Comparison of ENCODE assay signal across 8 cellular contexts in the genomic region with DNA sequence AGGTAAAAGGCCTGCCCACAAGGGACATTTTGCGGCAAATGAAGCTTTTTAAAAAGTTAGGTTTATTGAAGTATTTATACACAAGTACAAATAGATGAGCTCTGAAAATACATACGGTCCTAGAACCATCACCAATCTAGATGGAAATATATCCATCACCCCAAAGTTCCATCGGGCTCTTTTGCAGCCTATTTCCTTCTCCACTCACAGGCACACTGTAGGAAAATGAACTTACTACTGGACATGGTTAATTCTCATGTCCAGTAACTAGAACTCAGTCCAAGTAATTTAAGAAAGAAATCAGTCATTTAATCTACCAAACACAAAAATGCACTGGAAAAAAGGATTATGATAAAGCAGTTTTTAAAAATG. TPM values are rescaled to one million over a fixed set of nuclear protein-coding genes. Genes with fewer than 3 reads are reported as not detected.
A peak's percentile ranks its signal among the peaks of the same experiment; 100 is the strongest.
DNase-seq lines count a peak whose midpoint lies in the region; ATAC-seq and TF ChIP-seq lines count a peak whose summit lies in the region.

No MANE protein-coding gene starts in this region.

- no peaks in the 10 kb centered on the region for H3K9me3 ChIP-seq in H9 (ENCODE audit: control insufficient read depth, low read depth, low read length)

- H3K27ac ChIP-seq in H9 (ENCODE audit: insufficient read length, low read depth, low read length), result peak overlapping the region; percentile 70
- H3K27ac ChIP-seq in VCaP, result peak overlapping the region; percentile 92
- H3K27ac ChIP-seq in foreskin keratinocyte, result peak overlapping the region; percentile 39
- H3K27ac ChIP-seq in skin epidermis, result peak overlapping the region in 20 of 21 experiments; percentile 76 to 99 (median 95)

- H3K9me3 Mint-ChIP-seq in H9, result no peaks in the 10 kb centered on the region; a peak in 1 of 5 replicates

- H3K27ac Mint-ChIP-seq in H9, result peak overlapping the region; percentile 74 to 96 (median 96); a peak in 5 of 7 replicates

- peak overlapping the region; percentile 57 to 91 (median 68) for H3K4me3 ChIP-seq in skin epidermis

- H3K14ac ChIP-seq in H9 (ENCODE audit: insufficient read depth, low read length), result no peak overlapping the region

- H3K4ac ChIP-seq in H9 (ENCODE audit: low read depth, low read length), result no peak overlapping the region

- no peaks in the 10 kb centered on the region for H3K79me1 ChIP-seq in H9 (ENCODE audit: insufficient read depth, low read depth, low read length, poor library complexity, severe bottlenecking)

- peak overlapping the region; percentile 94 to 95 for H3K4me3 Mint-ChIP-seq in H9

- H4K20me1 ChIP-seq in H9 (ENCODE audit: control insufficient read depth, insufficient read depth, insufficient read length), result no peaks in the 10 kb centered on the region

- WGBS in H9 (ENCODE audit: extremely low coverage, insufficient read length, low lambda C conversion rate), result no CpG with 5 or more reads among the region's 3 CpGs

- no peak overlapping the region for H3K56ac ChIP-seq in H9 (ENCODE audit: insufficient read length, low read depth, low read length)

- H3K18ac ChIP-seq in H9 (ENCODE audit: insufficient read length, low read depth, low read length), result peak overlapping the region; percentile 93

- TF ChIP-seq CTCF in H9 (conservative IDR thresholded peaks at IDR 0.05) (no peak), VCaP (conservative IDR thresholded peaks at IDR 0.05) (no peak), foreskin keratinocyte (conservative IDR thresholded peaks at IDR 0.05) (no peak), omental fat pad (IDR thresholded peaks at IDR 0.05) (no peak)

- H3K79me2 ChIP-seq in H9 (ENCODE audit: insufficient read depth, low read length), result peaks cover 18% of the 10 kb centered on the region; the same call in 1 of the 2 replicates

- peaks cover 20 to 30% of the 10 kb centered on the region in 2 experiments for H3K4me1 Mint-ChIP-seq in H9

- H3K23ac ChIP-seq in H9 (ENCODE audit: insufficient read length, low read depth, low read length), result no peak overlapping the region

- H3T11ph ChIP-seq in H9 (ENCODE audit: low read length), result no peak overlapping the region

- H4K91ac ChIP-seq in H9 (ENCODE audit: insufficient read length, low read depth, low read length), result no peak overlapping the region

- H2BK12ac ChIP-seq in H9 (ENCODE audit: insufficient read length, low read depth, low read length), result no peak overlapping the region

- ATAC-seq in foreskin keratinocyte (no peak), omental fat pad (ENCODE audit: low FRiP score) (no peak)

- peak overlapping the region; percentile 92 for H3K4me2 ChIP-seq in H9 (ENCODE audit: insufficient read depth, insufficient read length, low read length)

- no peak overlapping the region for H2BK15ac ChIP-seq in H9 (ENCODE audit: low read depth, low read length)

- no peak overlapping the region for H2BK20ac ChIP-seq in H9 (ENCODE audit: low read depth, low read length, poor library complexity, severe bottlenecking)

- H3K4me1 ChIP-seq in H9 (ENCODE audit: insufficient read depth, low read length) (no peaks in the 10 kb centered on the region), foreskin keratinocyte (peaks cover 5% of the 10 kb centered on the region)

- no peak overlapping the region for H4K8ac ChIP-seq in H9 (replicated peaks; ENCODE audit: insufficient read length, low read depth, low read length)

- H2BK5ac ChIP-seq in H9 (ENCODE audit: insufficient read length, low read length), result no peak overlapping the region

- peak overlapping the region; percentile 94 for H3K9ac ChIP-seq in H9 (ENCODE audit: extremely low read depth, insufficient read length, low read length)

- H3K36me3 Mint-ChIP-seq in H9 (ENCODE audit: insufficient read depth in 1 of 3, low read depth in 3 of 3), result peaks cover 39 to 72% (median 62%) of the 10 kb centered on the region in 3 experiments

- no peaks in the 10 kb centered on the region; the same call in 1 of the 2 replicates for H3K27me3 Mint-ChIP-seq in H9 (ENCODE audit: low read depth)

- no peak overlapping the region for H2AFZ ChIP-seq in H9 (ENCODE audit: low read length)

- H3K27me3 ChIP-seq in H9 (ENCODE audit: insufficient read depth, low read length), result no peaks in the 10 kb centered on the region
- H3K27me3 ChIP-seq in foreskin keratinocyte, result no peaks in the 10 kb centered on the region

- peak overlapping the region; percentile 43 for H4K5ac ChIP-seq in H9 (ENCODE audit: insufficient read length, low read depth, low read length)

- H2AK5ac ChIP-seq in H9 (ENCODE audit: insufficient read length, low read length), result no peak overlapping the region

- peaks cover 10% of the 10 kb centered on the region for H3K23me2 ChIP-seq in H9 (ENCODE audit: insufficient read length, low read depth, low read length, poor library complexity, severe bottlenecking)

- no peak overlapping the region for H2BK120ac ChIP-seq in H9 (ENCODE audit: low read depth, low read length, poor library complexity, severe bottlenecking)

- DNase-seq in H9 (no peak), foreskin keratinocyte (no peak), AG08395 (ENCODE audit: low spot score) (no peak), DMS153 (lab: John Stamatoyannopoulos, UW) (no peak), islet precursor cell (no peak), omental fat pad (ENCODE audit: low spot score) (no peak)

RNA-seq across cellular contexts. Expression of gene TMEM230, which starts 0.7 kb away (rescaled TPM):
- total RNA-seq in H9 (2021), result 62.3 and 64.3 TPM in 2 replicates
- 84.7 and 110 TPM in 2 replicates for total RNA-seq in foreskin keratinocyte
- 84.0 and 101 TPM in 2 replicates for polyA plus RNA-seq in foreskin keratinocyte
- 100 to 1,000 TPM in 3 of 4 donors, 10 to 100 TPM in 1; 86.5 to 138 (median 127) TPM for total RNA-seq in omental fat pad

RNA-seq across cellular contexts. Expression of gene PCNA, which starts 6.2 kb away (rescaled TPM):
- total RNA-seq in H9 (2021) (274 and 284 TPM in 2 replicates), foreskin keratinocyte (222 and 256 TPM in 2 replicates), omental fat pad (10 to 100 TPM; 26.4 to 38.6 (median 30.9) TPM)
- polyA plus RNA-seq in foreskin keratinocyte, result 209 and 255 TPM in 2 replicates

RNA-seq across cellular contexts. Expression of gene CDS2, which starts 13.2 kb away (rescaled TPM):
- 60.3 and 63.2 TPM in 2 replicates for total RNA-seq in H9 (2021)
- total RNA-seq in foreskin keratinocyte, result 22.6 and 25.2 TPM in 2 replicates
- polyA plus RNA-seq in foreskin keratinocyte, result 14.0 and 15.9 TPM in 2 replicates
- 10 to 100 TPM; 27.5 to 49.5 (median 35.5) TPM for total RNA-seq in omental fat pad

Comparison
In these comparisons a context has a peak if more than half of its experiments do, and no peak if none do; other contexts are left out.
1. H3K27ac ChIP-seq: peak in every context shown above with its lines; median percentile 95 in skin epidermis; 92 in VCaP; 70 in H9; 39 in foreskin keratinocyte.